Comparison of ENCODE assay signal across 9 cellular contexts in genomic region chr1:212794561-212795014, GRCh38. TPM values are rescaled to one million over a fixed set of nuclear protein-coding genes. Genes with fewer than 3 reads are reported as not detected.
DNase-seq lines count a peak whose midpoint lies in the region; ATAC-seq and TF ChIP-seq lines count a peak whose summit lies in the region.
"Had no signal": no experiment of that assay in that cellular context is flagged by ENCODE, and none has a peak within 500 bp of the region (broad histone marks: within the 10 kb centered on the region; RNA-seq: fewer than 3 reads in every experiment).

No MANE protein-coding gene starts in this region.

- no peaks in the 10 kb centered on the region for H3K9me3 Mint-ChIP-seq in activated CD8-positive, alpha-beta T cell treated with anti-CD3 and anti-CD28 coated beads for 36 hours

- H3K4me1 Mint-ChIP-seq in activated CD8-positive, alpha-beta T cell treated with anti-CD3 and anti-CD28 coated beads for 36 hours (ENCODE audit: low read depth): peaks cover 25% of the 10 kb centered on the region

- H3K9me3 ChIP-seq in transverse colon (no peaks in the 10 kb centered on the region), BE2C (no peaks in the 10 kb centered on the region)

- H3K27ac Mint-ChIP-seq in activated CD8-positive, alpha-beta T cell treated with anti-CD3 and anti-CD28 coated beads for 36 hours: peak overlapping the region; percentile 59

- TF ChIP-seq EP300 in transverse colon (IDR thresholded peaks at IDR 0.05; ENCODE audit: low read depth): no peak

- intact Hi-C loops in activated CD8-positive, alpha-beta T cell treated with anti-CD3 and anti-CD28 coated beads for 36 hours (cut with micrococcal nuclease): no loop called here
- intact Hi-C loops in transverse colon (cut with DNase I; ENCODE audit: low total_unique reads): loop anchor here (10.0 kb wide), 2 partner anchors 320 to 550 kb away; no protein-coding TSS in a partner anchor

- peak overlapping the region in 2 of 4 donors; percentile 15 to 63 for H3K27ac ChIP-seq in transverse colon

- H3K4me1 ChIP-seq in transverse colon (peaks cover 9 to 36% (median 17%) of the 10 kb centered on the region in 4 donors), BE2C (no peaks in the 10 kb centered on the region)

- ATAC-seq in GM19455 (IDR thresholded peaks at IDR 0.05; ENCODE audit: unreplicated experiment) (peak; percentile 84), HG03439 (IDR thresholded peaks at IDR 0.05; ENCODE audit: unreplicated experiment) (peak; percentile 64)
- no peak for ATAC-seq in activated CD8-positive, alpha-beta T cell treated with anti-CD3 and anti-CD28 coated beads for 36 hours

- POLR2A ChIA-PET in activated CD8-positive, alpha-beta T cell treated with anti-CD3 and anti-CD28 coated beads for 36 hours (lab: Charles Lee): interaction anchor here (1.1 to 1.6 kb wide), 2 partner anchors 63 to 79 kb away, joined by 3 to 5 read pairs; partner anchors contain the start of gene FLVCR1

- CTCF ChIA-PET in activated CD8-positive, alpha-beta T cell treated with anti-CD3 and anti-CD28 coated beads for 36 hours (lab: Charles Lee): interaction anchor here (0.9 to 1.8 kb wide), 5 partner anchors 11 to 201 kb away, joined by 3 to 8 read pairs (median 4); no protein-coding TSS in a partner anchor

- H3K36me3 Mint-ChIP-seq in activated CD8-positive, alpha-beta T cell treated with anti-CD3 and anti-CD28 coated beads for 36 hours (ENCODE audit: low read depth): peaks cover 15% of the 10 kb centered on the region

- peaks cover 0 to 13% (median 0%) of the 10 kb centered on the region in 4 donors for H3K36me3 ChIP-seq in transverse colon
- H3K36me3 ChIP-seq in BE2C: peaks cover 9% of the 10 kb centered on the region

- WGBS in transverse colon (ENCODE audit: low coverage in 1 of 2), 2 donors: 57 to 83% methylated on average over 1 of the region's 1 CpG

- DNase-seq in GDM1 (lab: John Stamatoyannopoulos, UW): peak; percentile 52
- no peak for DNase-seq in activated CD8-positive, alpha-beta T cell treated with anti-CD3 and anti-CD28 coated beads for 36 hours
- no peak for DNase-seq in transverse colon
- DNase-seq in stimulated activated CD4-positive, alpha-beta T cell treated with anti-CD3 and anti-CD28 coated beads, Interleukin-4, amount 100 ng/mL, for 24 hours: no peak
- no peak for DNase-seq in BE2C
- DNase-seq in islet precursor cell: no peak

- TF ChIP-seq CTCF in activated CD8-positive, alpha-beta T cell treated with anti-CD3 and anti-CD28 coated beads for 36 hours (IDR thresholded peaks at IDR 0.05): no peak
- TF ChIP-seq CTCF in transverse colon (IDR thresholded peaks at IDR 0.05): no peak
- TF ChIP-seq CTCF in BE2C (IDR thresholded peaks at IDR 0.05; ENCODE audit: low read depth, low read length): no peak

- H3K27me3 ChIP-seq in transverse colon (no peaks in the 10 kb centered on the region), BE2C (no peaks in the 10 kb centered on the region)

- TF ChIP-seq POLR2A in transverse colon (IDR thresholded peaks at IDR 0.05): peak; percentile 25

- in situ Hi-C loops in transverse colon (cut with MboI; ENCODE audit: low pct_ligation_motif_present in 1 of 4, low pct_unique_long_range_greater_than_20kb in 1 of 4, low sequenced_read_pairs in 3 of 4): loop anchor here in 1 of 4 donors (25.0 kb wide), 1 partner anchor 132 kb away; no protein-coding TSS in a partner anchor

- no peak overlapping the region for H3K4me3 Mint-ChIP-seq in activated CD8-positive, alpha-beta T cell treated with anti-CD3 and anti-CD28 coated beads for 36 hours

- H3K4me3 ChIP-seq in transverse colon (no peak overlapping the region), BE2C (ENCODE audit: low read depth, low read length) (no peak overlapping the region)

- no peaks in the 10 kb centered on the region for H3K27me3 Mint-ChIP-seq in activated CD8-positive, alpha-beta T cell treated with anti-CD3 and anti-CD28 coated beads for 36 hours

RNA-seq across cellular contexts. Expression of gene TATDN3, which starts 2.9 kb away (rescaled TPM):
- 10 to 100 TPM; 17.4 to 24.2 TPM for total RNA-seq in activated CD8-positive, alpha-beta T cell treated with anti-CD3 and anti-CD28 coated beads for 36 hours
- total RNA-seq in transverse colon: 10 to 100 TPM in 1 of 4 donors, 1 to 10 TPM in 2, under 1 TPM in 1; 1.00 to 17.0 (median 4.6) TPM
- 22.2 TPM for polyA plus RNA-seq in BE2C (2012; ENCODE audit: insufficient read depth, insufficient read length, low read depth)

RNA-seq across cellular contexts. Expression of gene NSL1, which starts 3.0 kb away (rescaled TPM):
- total RNA-seq in activated CD8-positive, alpha-beta T cell treated with anti-CD3 and anti-CD28 coated beads for 36 hours: 10 to 100 TPM; 29.6 to 34.9 TPM
- total RNA-seq in transverse colon: 10 to 100 TPM in 3 of 4 donors, 1 to 10 TPM in 1; 4.2 to 33.7 (median 28.4) TPM
- polyA plus RNA-seq in BE2C (2012; ENCODE audit: insufficient read depth, insufficient read length, low read depth): 49.4 TPM

RNA-seq across cellular contexts. Expression of gene SPATA45, which starts 52.9 kb away (rescaled TPM):
- not detected for total RNA-seq in activated CD8-positive, alpha-beta T cell treated with anti-CD3 and anti-CD28 coated beads for 36 hours
- total RNA-seq in transverse colon: not detected
- not detected for polyA plus RNA-seq in BE2C (2012; ENCODE audit: insufficient read depth, insufficient read length, low read depth)
- total RNA-seq: bronchial epithelial cell had no signal
